In the genomic region with DNA sequence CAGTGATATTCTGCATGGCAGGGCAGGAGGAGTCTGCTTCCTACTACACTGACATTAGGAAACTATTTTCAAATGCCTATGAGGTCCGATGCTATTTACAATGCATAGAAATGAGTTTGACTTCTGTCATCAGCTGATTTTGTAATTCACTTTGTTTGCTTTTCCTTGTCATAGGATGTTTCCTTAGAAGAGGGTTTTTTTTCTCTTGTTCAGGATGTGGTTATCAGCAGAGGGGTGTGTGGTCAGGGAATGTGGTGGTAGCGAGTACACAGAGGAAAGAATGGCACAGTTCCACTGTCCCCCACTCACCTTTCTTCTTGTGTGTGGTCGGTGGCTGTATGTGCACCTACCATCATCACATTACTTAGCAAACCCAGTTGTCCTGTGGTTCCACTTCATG, we compare ENCODE assay signal across 34 cellular contexts.
DNase-seq lines count a peak whose midpoint lies in the region; FAIRE-seq and TF ChIP-seq lines count a peak whose summit lies in the region.
"Had no signal": no experiment of that assay in that cellular context is flagged by ENCODE, and none has a peak within 500 bp of the region (broad histone marks: within the 10 kb centered on the region; RNA-seq: fewer than 3 reads in every experiment).

No MANE protein-coding gene starts in this region.

- no peaks in the 10 kb centered on the region for H3K27me3 Mint-ChIP-seq in Calu3 (ENCODE audit: unreplicated experiment)

- H4K20me1 ChIP-seq in mammary epithelial cell (ENCODE audit: insufficient read depth, low read length) = no peaks in the 10 kb centered on the region

- in situ Hi-C loops in mammary epithelial cell (cut with MboI; ENCODE audit: low sequenced_read_pairs in 2 of 2) = no loop called here

- peak overlapping the region; percentile 45 for H3K4me2 ChIP-seq in mammary epithelial cell (ENCODE audit: insufficient read depth, low read depth, low read length)
- H3K4me2 ChIP-seq: GM23338 had no signal

- FAIRE-seq in GM12892 (lab: Jason Lieb, UNC) = no peak
- FAIRE-seq: colon, GM18507, GM19239, islet of Langerhans had no signal

- no peaks in the 10 kb centered on the region for H3K27me3 ChIP-seq in mammary epithelial cell (ENCODE audit: insufficient read depth, low read length)
- no peaks in the 10 kb centered on the region for H3K27me3 ChIP-seq in SJCRH30
- H3K27me3 ChIP-seq: tibial nerve had no signal

- H3K9ac ChIP-seq in mammary epithelial cell (ENCODE audit: insufficient read depth, low read length) = no peak overlapping the region

- no peak overlapping the region for H3K4me3 Mint-ChIP-seq in Calu3 (ENCODE audit: low read depth, unreplicated experiment)
- H3K4me3 Mint-ChIP-seq: activated CD8-positive, alpha-beta T cell treated with anti-CD3 and anti-CD28 coated beads for 36 hours; CD14-positive monocyte; GM23338; mesothelial cell of epicardium; naive B cell had no signal

- H3K36me3 ChIP-seq in mammary epithelial cell (ENCODE audit: insufficient read depth, low read length) (no peaks in the 10 kb centered on the region), SJCRH30 (no peaks in the 10 kb centered on the region)
- H3K36me3 ChIP-seq: left ventricle myocardium inferior, prostate gland, tibial nerve had no signal

- dilution Hi-C loops in mammary epithelial cell (cut with HindIII; ENCODE audit: low sequenced_read_pairs) = no loop called here

- H3K27ac ChIP-seq in mammary epithelial cell (ENCODE audit: insufficient read depth, low read depth, low read length) = no peak overlapping the region
- H3K27ac ChIP-seq in SJCRH30 = no peak overlapping the region
- H3K27ac ChIP-seq: 22Rv1, left ventricle myocardium inferior, prostate gland, tibial nerve had no signal

- whole genome bisulfite sequencing in mammary epithelial cell (ENCODE audit: low coverage, missing lambda C conversion rate) = 29% methylated on average over 3 of the region's 3 CpGs

- no peaks in the 10 kb centered on the region for H3K36me3 Mint-ChIP-seq in Calu3 (ENCODE audit: insufficient read depth, unreplicated experiment)
- H3K36me3 Mint-ChIP-seq: CD14-positive monocyte, mesothelial cell of epicardium, naive B cell had no signal

- intact Hi-C loops in mammary epithelial cell (cut with micrococcal nuclease) (no loop called here), Calu3 (cut with micrococcal nuclease; ENCODE audit: unreplicated experiment) (no loop called here)

- no peak for TF ChIP-seq POLR2A in GM12892 (IDR thresholded peaks at IDR 0.05; ENCODE audit: low read depth, low read length)

- no peaks in the 10 kb centered on the region for H3K9me3 ChIP-seq in mammary epithelial cell (replicated peaks; ENCODE audit: insufficient read depth, low read length)
- H3K9me3 ChIP-seq in SJCRH30 (replicated peaks) = no peaks in the 10 kb centered on the region
- H3K9me3 ChIP-seq: Caco-2, left ventricle myocardium inferior, prostate gland, tibial nerve had no signal

- H3K4me1 ChIP-seq in mammary epithelial cell (ENCODE audit: insufficient read depth, low read length) = peaks cover 14% of the 10 kb centered on the region
- H3K4me1 ChIP-seq in SJCRH30 = no peaks in the 10 kb centered on the region
- H3K4me1 ChIP-seq: Caco-2, left ventricle myocardium inferior, prostate gland had no signal

- H3K27ac Mint-ChIP-seq in Calu3 (ENCODE audit: unreplicated experiment) = no peak overlapping the region
- H3K27ac Mint-ChIP-seq: activated CD8-positive, alpha-beta T cell treated with anti-CD3 and anti-CD28 coated beads for 36 hours; activated naive CD4-positive, alpha-beta T cell treated with anti-CD3 and anti-CD28 coated beads, Interleukin-2, amount 50 U/mL, for 72 hours; CD14-positive monocyte; GM23338; mesothelial cell of epicardium had no signal

- H3K9me3 Mint-ChIP-seq in Calu3 (ENCODE audit: low read depth, unreplicated experiment) = peaks cover 5% of the 10 kb centered on the region
- H3K9me3 Mint-ChIP-seq: activated CD8-positive, alpha-beta T cell treated with anti-CD3 and anti-CD28 coated beads for 36 hours; activated naive CD4-positive, alpha-beta T cell treated with anti-CD3 and anti-CD28 coated beads, Interleukin-2, amount 50 U/mL, for 72 hours; GM23338; mesothelial cell of epicardium had no signal

- BruUV-seq in mammary epithelial cell (replicated peaks; lab: Mats Ljungman, UMichigan) (no TSS peak), Calu3 (replicated peaks; lab: Mats Ljungman, UMichigan) (no TSS peak)

- no peak for TF ChIP-seq CTCF in mammary epithelial cell (conservative IDR thresholded peaks at IDR 0.05 in 1 of 2, IDR thresholded peaks at IDR 0.05 in 1 of 2; ENCODE audit: extremely low read depth in 1 of 2, insufficient read depth in 1 of 2, low read depth in 1 of 2, low read length in 2 of 2)
- TF ChIP-seq CTCF in Calu3 (IDR thresholded peaks at IDR 0.05; ENCODE audit: unreplicated experiment) = no peak

- H3K4me3 ChIP-seq in mammary epithelial cell (replicated peaks in 1 of 3; ENCODE audit: insufficient read depth in 1 of 3, low read depth in 2 of 3, low read length in 3 of 3) = no peak overlapping the region
- H3K4me3 ChIP-seq in SJCRH30 = no peak overlapping the region
- H3K4me3 ChIP-seq: GM23338, left ventricle myocardium inferior, prostate gland, tibial nerve had no signal

- no peaks in the 10 kb centered on the region for H3K4me1 Mint-ChIP-seq in Calu3 (ENCODE audit: low read depth, unreplicated experiment)
- H3K4me1 Mint-ChIP-seq: CD14-positive monocyte, naive B cell had no signal

- CTCF ChIA-PET in mammary epithelial cell (lab: Charles Lee; ENCODE audit: low non-redundant PET) (no interaction called here), Calu3 (lab: Charles Lee) (no interaction called here)

- H3K79me2 ChIP-seq in mammary epithelial cell (ENCODE audit: insufficient read depth, low read length) = no peaks in the 10 kb centered on the region

- peak; percentile 0 for DNase-seq in DMS53 (lab: John Stamatoyannopoulos, UW)
- DNase-seq in DMS53 treated with DMSO at 0.1 percent for 48 hours (lab: John Stamatoyannopoulos, UW; ENCODE audit: unreplicated experiment) = no peak
- peak; percentile 79 for DNase-seq in mammary epithelial cell
- DNase-seq in iris pigment epithelial cell (ENCODE audit: low read depth) = peak; percentile 1
- no peak for DNase-seq in Calu3
- no peak for DNase-seq in SJCRH30
- DNase-seq in D341Med (ENCODE audit: low spot score) = no peak
- DNase-seq in GM12892 (ENCODE audit: insufficient read length) = no peak
- DNase-seq: activated CD4-positive, alpha-beta T cell treated with anti-CD3 and anti-CD28 coated beads for 1 hour; activated CD8-positive, alpha-beta T cell treated with anti-CD3 and anti-CD28 coated beads for 36 hours; amygdala; Caco-2; glutamatergic neuron; KG1; left ventricle myocardium inferior; naive B cell; NCI-H1417 treated with DMSO at 0.1 percent for 48 hours; NCI-H2029 treated with DMSO at 0.1 percent for 48 hours; NCI-H2227 treated with DMSO at 0.1 percent for 48 hours; NCI-H526; nucleus accumbens; SHP77; stimulated activated CD4-positive, alpha-beta T cell treated with anti-CD3 and anti-CD28 coated beads, Interleukin-4, amount 100 ng/mL, for 4 hours had no signal

- no peak overlapping the region for H2AFZ ChIP-seq in mammary epithelial cell (ENCODE audit: low read depth, low read length)
- H2AFZ ChIP-seq: GM23338 had no signal

Comparison
In these comparisons a context has a peak if more than half of its experiments do, and no peak if none do; other contexts are left out.
1. DNase-seq: peak in DMS53 (single experiment), mammary epithelial cell (single experiment) and iris pigment epithelial cell (single experiment); none in DMS53 treated with DMSO at 0.1 percent for 48 hours (single experiment), Calu3 (single experiment), SJCRH30 (0 of 2), D341Med (single experiment) and GM12892 (single experiment).